Comparison of ENCODE assay signal across 1 cellular context in the genomic region with DNA sequence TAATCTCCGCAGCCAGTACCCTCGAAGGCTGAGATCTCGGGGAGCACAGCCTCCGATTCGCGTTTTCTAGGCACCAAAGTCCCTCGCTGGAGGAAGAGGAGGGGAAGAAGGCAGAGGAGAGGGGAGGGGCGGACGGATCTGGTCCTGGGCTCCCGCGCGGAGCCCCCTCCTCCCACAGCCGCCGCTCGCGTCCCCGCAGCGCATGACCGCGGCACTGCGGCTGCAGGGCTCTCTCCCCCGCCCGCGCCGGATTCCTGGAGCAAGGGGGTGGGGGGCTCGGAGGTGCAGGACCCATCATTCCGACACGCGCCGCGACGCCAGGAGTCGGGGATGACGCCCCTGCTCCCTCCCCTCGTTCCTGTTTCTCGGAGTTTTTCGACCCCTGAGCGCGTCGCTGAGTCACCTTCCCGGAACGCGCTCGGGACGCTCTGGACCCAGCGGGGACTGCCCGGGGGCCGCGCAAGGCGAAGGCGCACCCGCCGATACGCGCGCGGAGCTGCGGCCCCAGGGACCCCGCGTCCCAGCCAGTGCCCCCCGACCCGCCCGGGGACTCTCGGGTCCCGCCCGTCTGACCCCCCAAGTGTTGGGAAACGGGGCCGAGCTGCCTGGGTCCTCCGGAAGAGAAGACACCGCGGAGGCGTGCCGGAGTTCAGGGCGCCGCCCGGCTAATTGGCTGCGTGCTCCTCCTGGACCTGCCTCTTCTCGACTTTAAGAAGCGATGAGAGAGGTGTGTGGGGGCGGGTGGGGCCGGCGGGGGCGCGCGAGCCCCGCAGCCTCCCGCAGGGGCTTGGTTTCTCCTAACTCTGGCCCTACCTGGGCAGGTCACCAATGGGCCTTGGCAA.
TF ChIP-seq lines count a peak whose summit lies in the region.

No MANE protein-coding gene starts in this region.

TF ChIP-seq in HepG2, 621 proteins besides CTCF, POLR2A, EP300 and RAD21 (continued from another document and continues in another):
- TF ChIP-seq NFKB2 (CRISPR knock-in tag; IDR thresholded peaks at IDR 0.05; ENCODE audit: borderline replicate concordance) (peak; percentile 92), HMG20A (CRISPR knock-in tag; IDR thresholded peaks at IDR 0.05; ENCODE audit: borderline replicate concordance) (peak; percentile 22; the same call in 1 of the 2 replicates), FOSL2 (CRISPR knock-in tag; IDR thresholded peaks at IDR 0.05) (peak; percentile 96), E2F1 (CRISPR knock-in tag; IDR thresholded peaks at IDR 0.05) (0 out of 2 replicates have a peak, but pooled peaks have one; percentile 20), ZNF446 (CRISPR knock-in tag; IDR thresholded peaks at IDR 0.05) (peak; percentile 95), SALL2 (CRISPR knock-in tag; IDR thresholded peaks at IDR 0.05) (peak; percentile 29), ZBTB42 (CRISPR knock-in tag; IDR thresholded peaks at IDR 0.05) (0 out of 2 replicates have a peak, but pooled peaks have one; percentile 8), RNF2 (conservative IDR thresholded peaks at IDR 0.05; ENCODE audit: low read depth) (0 out of 2 replicates have a peak, but pooled peaks have one; percentile 37), MAFK (conservative IDR thresholded peaks at IDR 0.05 in 1 of 2, IDR thresholded peaks at IDR 0.05 in 1 of 2; ENCODE audit: low read length in 2 of 2) (no peak), ZMAT3 (CRISPR knock-in tag; conservative IDR thresholded peaks at IDR 0.05) (peak; percentile 95), KMT2B (CRISPR knock-in tag; IDR thresholded peaks at IDR 0.05) (peak; percentile 45; the same call in 1 of the 2 replicates), ZFY (CRISPR knock-in tag; IDR thresholded peaks at IDR 0.05) (peak; percentile 64), CBFB (CRISPR knock-in tag; IDR thresholded peaks at IDR 0.05) (peak; percentile 74), HNF1B (CRISPR knock-in tag; IDR thresholded peaks at IDR 0.05) (no peak), THAP11 (CRISPR knock-in tag; IDR thresholded peaks at IDR 0.05) (peak; percentile 56; the same call in 1 of the 2 replicates), MXI1 (IDR thresholded peaks at IDR 0.05; ENCODE audit: borderline replicate concordance, low read depth, low read length) (peak; percentile 55; the same call in 1 of the 3 replicates), FOXA3 (CRISPR knock-in tag; IDR thresholded peaks at IDR 0.05) (peak; percentile 68), ZNF747 (CRISPR knock-in tag; IDR thresholded peaks at IDR 0.05; ENCODE audit: borderline replicate concordance) (peak; percentile 81; the same call in 1 of the 2 replicates), RELA (CRISPR knock-in tag; IDR thresholded peaks at IDR 0.05) (peak; percentile 65; the same call in 1 of the 2 replicates), ZNF83 (CRISPR knock-in tag; IDR thresholded peaks at IDR 0.05; ENCODE audit: borderline replicate concordance) (no peak), ZFP36L2 (CRISPR knock-in tag; IDR thresholded peaks at IDR 0.05) (no peak), GABPA (IDR thresholded peaks at IDR 0.05; ENCODE audit: low read depth, low read length) (no peak), GABPA (CRISPR knock-in tag; IDR thresholded peaks at IDR 0.05; ENCODE audit: low read depth) (no peak), PHF5A (CRISPR knock-in tag; IDR thresholded peaks at IDR 0.05; ENCODE audit: low read depth, unreplicated experiment) (peak; percentile 66), ZNF792 (CRISPR knock-in tag; IDR thresholded peaks at IDR 0.05) (0 out of 2 replicates have a peak, but pooled peaks have one; percentile 38), MEIS1 (CRISPR knock-in tag; IDR thresholded peaks at IDR 0.05; ENCODE audit: borderline replicate concordance) (peak; percentile 36; the same call in 1 of the 2 replicates), FIP1L1 (IDR thresholded peaks at IDR 0.05; ENCODE audit: borderline replicate concordance, insufficient read depth, low read depth, low read length) (0 out of 2 replicates have a peak, but pooled peaks have one; percentile 34), ZSCAN30 (CRISPR knock-in tag; IDR thresholded peaks at IDR 0.05) (0 out of 2 replicates have a peak, but pooled peaks have one; percentile 43), REXO4 (CRISPR knock-in tag; IDR thresholded peaks at IDR 0.05; ENCODE audit: borderline replicate concordance) (no peak), RFX5 (IDR thresholded peaks at IDR 0.05; ENCODE audit: low read depth, low read length) (no peak), ZNF784 (CRISPR knock-in tag; IDR thresholded peaks at IDR 0.05; ENCODE audit: borderline replicate concordance) (peak; percentile 38; the same call in 1 of the 2 replicates), MAX (IDR thresholded peaks at IDR 0.05) (peak; percentile 67), NFKBIZ (CRISPR knock-in tag; IDR thresholded peaks at IDR 0.05) (0 out of 2 replicates have a peak, but pooled peaks have one; percentile 55), KDM6A (CRISPR knock-in tag; IDR thresholded peaks at IDR 0.05; ENCODE audit: low read depth) (no peak), ZMYM2 (CRISPR knock-in tag; IDR thresholded peaks at IDR 0.05) (no peak), AKAP8 (CRISPR knock-in tag; IDR thresholded peaks at IDR 0.05) (peak; percentile 88; the same call in 1 of the 2 replicates), ZNF350 (CRISPR knock-in tag; IDR thresholded peaks at IDR 0.05; ENCODE audit: borderline replicate concordance, low read depth) (0 out of 2 replicates have a peak, but pooled peaks have one; percentile 28), FLYWCH1 (CRISPR knock-in tag; IDR thresholded peaks at IDR 0.05) (no peak), ZNF121 (CRISPR knock-in tag; IDR thresholded peaks at IDR 0.05) (peak; percentile 58; the same call in 1 of the 2 replicates), ATF7 (IDR thresholded peaks at IDR 0.05) (no peak), ATF7 (CRISPR knock-in tag; IDR thresholded peaks at IDR 0.05) (no peak; the same call in 1 of the 2 replicates), SNAPC2 (CRISPR knock-in tag; IDR thresholded peaks at IDR 0.05) (peak; percentile 12; the same call in 1 of the 2 replicates), SRY (CRISPR knock-in tag; IDR thresholded peaks at IDR 0.05) (peak; percentile 79; the same call in 1 of the 2 replicates)
- TF ChIP-seq, protein P1, sequence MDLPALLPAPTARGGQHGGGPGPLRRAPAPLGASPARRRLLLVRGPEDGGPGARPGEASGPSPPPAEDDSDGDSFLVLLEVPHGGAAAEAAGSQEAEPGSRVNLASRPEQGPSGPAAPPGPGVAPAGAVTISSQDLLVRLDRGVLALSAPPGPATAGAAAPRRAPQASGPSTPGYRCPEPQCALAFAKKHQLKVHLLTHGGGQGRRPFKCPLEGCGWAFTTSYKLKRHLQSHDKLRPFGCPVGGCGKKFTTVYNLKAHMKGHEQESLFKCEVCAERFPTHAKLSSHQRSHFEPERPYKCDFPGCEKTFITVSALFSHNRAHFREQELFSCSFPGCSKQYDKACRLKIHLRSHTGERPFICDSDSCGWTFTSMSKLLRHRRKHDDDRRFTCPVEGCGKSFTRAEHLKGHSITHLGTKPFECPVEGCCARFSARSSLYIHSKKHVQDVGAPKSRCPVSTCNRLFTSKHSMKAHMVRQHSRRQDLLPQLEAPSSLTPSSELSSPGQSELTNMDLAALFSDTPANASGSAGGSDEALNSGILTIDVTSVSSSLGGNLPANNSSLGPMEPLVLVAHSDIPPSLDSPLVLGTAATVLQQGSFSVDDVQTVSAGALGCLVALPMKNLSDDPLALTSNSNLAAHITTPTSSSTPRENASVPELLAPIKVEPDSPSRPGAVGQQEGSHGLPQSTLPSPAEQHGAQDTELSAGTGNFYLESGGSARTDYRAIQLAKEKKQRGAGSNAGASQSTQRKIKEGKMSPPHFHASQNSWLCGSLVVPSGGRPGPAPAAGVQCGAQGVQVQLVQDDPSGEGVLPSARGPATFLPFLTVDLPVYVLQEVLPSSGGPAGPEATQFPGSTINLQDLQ (CRISPR knock-in tag; IDR thresholded peaks at IDR 0.05): 0 out of 2 replicates have a peak, but pooled peaks have one; percentile 88
- TF ChIP-seq, protein P2, sequence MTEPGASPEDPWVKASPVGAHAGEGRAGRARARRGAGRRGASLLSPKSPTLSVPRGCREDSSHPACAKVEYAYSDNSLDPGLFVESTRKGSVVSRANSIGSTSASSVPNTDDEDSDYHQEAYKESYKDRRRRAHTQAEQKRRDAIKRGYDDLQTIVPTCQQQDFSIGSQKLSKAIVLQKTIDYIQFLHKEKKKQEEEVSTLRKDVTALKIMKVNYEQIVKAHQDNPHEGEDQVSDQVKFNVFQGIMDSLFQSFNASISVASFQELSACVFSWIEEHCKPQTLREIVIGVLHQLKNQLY (CRISPR knock-in tag; IDR thresholded peaks at IDR 0.05): peak; percentile 15; the same call in 1 of the 2 replicates
- TF ChIP-seq, protein P3, sequence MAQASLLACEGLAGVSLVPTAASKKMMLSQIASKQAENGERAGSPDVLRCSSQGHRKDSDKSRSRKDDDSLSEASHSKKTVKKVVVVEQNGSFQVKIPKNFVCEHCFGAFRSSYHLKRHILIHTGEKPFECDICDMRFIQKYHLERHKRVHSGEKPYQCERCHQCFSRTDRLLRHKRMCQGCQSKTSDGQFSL (CRISPR knock-in tag; IDR thresholded peaks at IDR 0.05): peak; percentile 80
- TF ChIP-seq, protein P4, sequence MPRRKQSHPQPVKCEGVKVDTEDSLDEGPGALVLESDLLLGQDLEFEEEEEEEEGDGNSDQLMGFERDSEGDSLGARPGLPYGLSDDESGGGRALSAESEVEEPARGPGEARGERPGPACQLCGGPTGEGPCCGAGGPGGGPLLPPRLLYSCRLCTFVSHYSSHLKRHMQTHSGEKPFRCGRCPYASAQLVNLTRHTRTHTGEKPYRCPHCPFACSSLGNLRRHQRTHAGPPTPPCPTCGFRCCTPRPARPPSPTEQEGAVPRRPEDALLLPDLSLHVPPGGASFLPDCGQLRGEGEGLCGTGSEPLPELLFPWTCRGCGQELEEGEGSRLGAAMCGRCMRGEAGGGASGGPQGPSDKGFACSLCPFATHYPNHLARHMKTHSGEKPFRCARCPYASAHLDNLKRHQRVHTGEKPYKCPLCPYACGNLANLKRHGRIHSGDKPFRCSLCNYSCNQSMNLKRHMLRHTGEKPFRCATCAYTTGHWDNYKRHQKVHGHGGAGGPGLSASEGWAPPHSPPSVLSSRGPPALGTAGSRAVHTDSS (CRISPR knock-in tag; conservative IDR thresholded peaks at IDR 0.05): no peak
- TF ChIP-seq, protein P5, sequence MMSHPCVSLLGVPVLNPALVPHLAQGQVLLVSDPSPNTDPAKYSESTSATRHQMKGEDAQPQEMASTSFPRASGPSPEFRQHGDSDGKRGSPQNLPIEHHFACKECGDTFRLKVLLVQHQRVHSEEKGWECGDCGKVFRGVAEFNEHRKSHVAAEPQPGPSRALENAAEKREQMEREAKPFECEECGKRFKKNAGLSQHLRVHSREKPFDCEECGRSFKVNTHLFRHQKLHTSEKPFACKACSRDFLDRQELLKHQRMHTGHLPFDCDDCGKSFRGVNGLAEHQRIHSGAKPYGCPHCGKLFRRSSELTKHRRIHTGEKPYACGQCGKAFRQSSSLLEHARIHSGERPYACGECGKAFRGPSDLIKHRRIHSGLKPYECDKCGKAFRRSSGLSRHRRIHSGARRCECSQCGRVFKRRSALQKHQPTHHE (CRISPR knock-in tag; IDR thresholded peaks at IDR 0.05; ENCODE audit: borderline replicate concordance): peak; percentile 86; the same call in 1 of the 2 replicates
- TF ChIP-seq, protein P6, sequence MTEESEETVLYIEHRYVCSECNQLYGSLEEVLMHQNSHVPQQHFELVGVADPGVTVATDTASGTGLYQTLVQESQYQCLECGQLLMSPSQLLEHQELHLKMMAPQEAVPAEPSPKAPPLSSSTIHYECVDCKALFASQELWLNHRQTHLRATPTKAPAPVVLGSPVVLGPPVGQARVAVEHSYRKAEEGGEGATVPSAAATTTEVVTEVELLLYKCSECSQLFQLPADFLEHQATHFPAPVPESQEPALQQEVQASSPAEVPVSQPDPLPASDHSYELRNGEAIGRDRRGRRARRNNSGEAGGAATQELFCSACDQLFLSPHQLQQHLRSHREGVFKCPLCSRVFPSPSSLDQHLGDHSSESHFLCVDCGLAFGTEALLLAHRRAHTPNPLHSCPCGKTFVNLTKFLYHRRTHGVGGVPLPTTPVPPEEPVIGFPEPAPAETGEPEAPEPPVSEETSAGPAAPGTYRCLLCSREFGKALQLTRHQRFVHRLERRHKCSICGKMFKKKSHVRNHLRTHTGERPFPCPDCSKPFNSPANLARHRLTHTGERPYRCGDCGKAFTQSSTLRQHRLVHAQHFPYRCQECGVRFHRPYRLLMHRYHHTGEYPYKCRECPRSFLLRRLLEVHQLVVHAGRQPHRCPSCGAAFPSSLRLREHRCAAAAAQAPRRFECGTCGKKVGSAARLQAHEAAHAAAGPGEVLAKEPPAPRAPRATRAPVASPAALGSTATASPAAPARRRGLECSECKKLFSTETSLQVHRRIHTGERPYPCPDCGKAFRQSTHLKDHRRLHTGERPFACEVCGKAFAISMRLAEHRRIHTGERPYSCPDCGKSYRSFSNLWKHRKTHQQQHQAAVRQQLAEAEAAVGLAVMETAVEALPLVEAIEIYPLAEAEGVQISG (CRISPR knock-in tag; IDR thresholded peaks at IDR 0.05): peak; percentile 50
- TF ChIP-seq, protein P7, sequence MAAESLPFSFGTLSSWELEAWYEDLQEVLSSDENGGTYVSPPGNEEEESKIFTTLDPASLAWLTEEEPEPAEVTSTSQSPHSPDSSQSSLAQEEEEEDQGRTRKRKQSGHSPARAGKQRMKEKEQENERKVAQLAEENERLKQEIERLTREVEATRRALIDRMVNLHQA (CRISPR knock-in tag; IDR thresholded peaks at IDR 0.05): no peak
